15 cellular contexts compared by ENCODE assay signal in genomic region chr1:38941093-38941492, GRCh38. TPM values are rescaled to one million over a fixed set of nuclear protein-coding genes. Genes with fewer than 3 reads are reported as not detected.
DNase-seq lines count a peak whose midpoint lies in the region; ATAC-seq, FAIRE-seq and TF ChIP-seq lines count a peak whose summit lies in the region.
"Had no signal": no experiment of that assay in that cellular context is flagged by ENCODE, and none has a peak within 500 bp of the region (broad histone marks: within the 10 kb centered on the region; RNA-seq: fewer than 3 reads in every experiment).

No MANE protein-coding gene starts in this region.

- H2AK5ac ChIP-seq in IMR-90 (ENCODE audit: low read depth, low read length): no peak overlapping the region

- H3K27ac Mint-ChIP-seq in chondrocyte (ENCODE audit: unreplicated experiment): no peak overlapping the region
- H3K27ac Mint-ChIP-seq: activated CD4-positive, alpha-beta T cell treated with anti-CD3 and anti-CD28 coated beads for 36 hours had no signal

- no peak overlapping the region for H4K91ac ChIP-seq in IMR-90 (ENCODE audit: insufficient read depth, low read depth, low read length)

- no peaks in the 10 kb centered on the region; the same call in 1 of the 2 replicates for H3K9me1 ChIP-seq in IMR-90 (ENCODE audit: insufficient read depth, low read length)

- H3K4me3 Mint-ChIP-seq in chondrocyte (ENCODE audit: unreplicated experiment): no peak overlapping the region
- H3K4me3 Mint-ChIP-seq: activated CD4-positive, alpha-beta T cell treated with anti-CD3 and anti-CD28 coated beads for 36 hours had no signal

- POLR2A ChIA-PET in IMR-90 (lab: Charles Lee; ENCODE audit: unreplicated experiment) (no interaction called here), HepG2 (lab: Yijun Ruan, JAX) (interaction anchor here (1.1 kb wide), 1 partner anchor 85 kb away, joined by 3 read pairs; the partner anchor contains the start of gene NDUFS5)

- FAIRE-seq in HepG2 (lab: Jason Lieb, UNC): no peak
- FAIRE-seq: GM19239 had no signal

- no peaks in the 10 kb centered on the region for H3K9me3 Mint-ChIP-seq in chondrocyte (ENCODE audit: low read depth)

- H3K9ac ChIP-seq in IMR-90 (ENCODE audit: low read depth, low read length) (no peak overlapping the region; the same call in 1 of the 2 replicates), colonic mucosa (ENCODE audit: low read depth in 2 of 2, low read length in 2 of 2) (peak overlapping the region; percentile 68 to 89), HepG2 (ENCODE audit: insufficient read depth, low read depth, low read length) (peak overlapping the region; percentile 76)
- H3K9ac ChIP-seq: SK-N-SH had no signal

- H2BK120ac ChIP-seq in IMR-90 (ENCODE audit: low read depth, low read length): no peak overlapping the region

- H3K79me2 ChIP-seq in HepG2 (ENCODE audit: insufficient read depth, low read length): peaks cover 2% of the 10 kb centered on the region

- H4K5ac ChIP-seq in IMR-90 (ENCODE audit: low read depth, low read length): no peak overlapping the region

- no peak overlapping the region for H3K27ac ChIP-seq in IMR-90 (ENCODE audit: insufficient read depth, low read length)
- H3K27ac ChIP-seq in colonic mucosa: peak overlapping the region; percentile 80
- peak overlapping the region; percentile 72 for H3K27ac ChIP-seq in HepG2 (ENCODE audit: extremely low read length, insufficient read depth, low read length)
- peak overlapping the region; percentile 62 to 82 (median 76) for H3K27ac ChIP-seq in stomach

- no peak overlapping the region for H3K18ac ChIP-seq in IMR-90 (ENCODE audit: low read depth, low read length)

- DNase-seq in IMR-90: no peak
- DNase-seq in colonic mucosa: peak; percentile 53
- DNase-seq in HepG2 (ENCODE audit: low spot score): no peak
- DNase-seq in stomach: peak; percentile 32
- DNase-seq in NCI-H226: no peak
- DNase-seq in activated CD4-positive, alpha-beta T cell treated with anti-CD3 and anti-CD28 coated beads for 48 hours: no peak
- no peak for DNase-seq in HPDE6-E6E7 (ENCODE audit: extremely low spot score)
- DNase-seq in chondrocyte (ENCODE audit: low spot score): no peak
- DNase-seq: activated CD4-positive, alpha-beta T cell treated with anti-CD3 and anti-CD28 coated beads for 36 hours; activated naive CD4-positive, alpha-beta T cell; NCI-H526 had no signal

- H2BK20ac ChIP-seq in IMR-90 (ENCODE audit: low read depth, low read length): no peak overlapping the region

- no peak for TF ChIP-seq EP300 in HepG2 (IDR thresholded peaks at IDR 0.05; ENCODE audit: low read depth in 2 of 2, low read length in 2 of 2)
- TF ChIP-seq EP300 in HepG2 (CRISPR knock-in tag; IDR thresholded peaks at IDR 0.05; ENCODE audit: borderline replicate concordance): no peak
- TF ChIP-seq EP300 in stomach (IDR thresholded peaks at IDR 0.05): no peak

- peaks cover 2% of the 10 kb centered on the region for H3K4me1 Mint-ChIP-seq in chondrocyte (ENCODE audit: low read depth)
- H3K4me1 Mint-ChIP-seq: activated CD4-positive, alpha-beta T cell treated with anti-CD3 and anti-CD28 coated beads for 36 hours had no signal

- ATAC-seq in IMR-90 (ENCODE audit: low read depth): no peak
- peak; percentile 60 for ATAC-seq in HepG2
- ATAC-seq: activated CD4-positive, alpha-beta T cell treated with anti-CD3 and anti-CD28 coated beads for 36 hours; HCT116 had no signal

- peak overlapping the region; percentile 31 for H2AK9ac ChIP-seq in IMR-90 (replicated peaks; ENCODE audit: low read depth, low read length, poor library complexity)

- H3K27me3 ChIP-seq in IMR-90 (ENCODE audit: control insufficient read depth, insufficient read depth, low read length) (no peaks in the 10 kb centered on the region), colonic mucosa (no peaks in the 10 kb centered on the region), HepG2 (ENCODE audit: control insufficient read depth in 1 of 2, insufficient read depth in 2 of 2, low read length in 2 of 2) (no peaks in the 10 kb centered on the region; a peak in 1 of 5 replicates), stomach (no peaks in the 10 kb centered on the region)

- no CpG with 5 or more reads among the region's 4 CpGs for WGBS in IMR-90 (ENCODE audit: extremely low coverage in 2 of 2, insufficient read length in 1 of 2), 2 experiments
- WGBS in HepG2 (ENCODE audit: low lambda C conversion rate): 5% methylated on average over 4 of the region's 4 CpGs
- WGBS in stomach, 5 donors: 15 to 27% (median 24%) methylated on average over 4 of the region's 4 CpGs

- no peaks in the 10 kb centered on the region for H3K36me3 ChIP-seq in IMR-90 (ENCODE audit: control insufficient read depth, insufficient read depth, low read length)
- H3K36me3 ChIP-seq in colonic mucosa: no peaks in the 10 kb centered on the region
- no peaks in the 10 kb centered on the region for H3K36me3 ChIP-seq in HepG2 (replicated peaks in 1 of 2; ENCODE audit: control insufficient read depth in 1 of 2, insufficient read depth in 2 of 2, low read length in 2 of 2)
- H3K36me3 ChIP-seq in stomach: no peaks in the 10 kb centered on the region

- no peak overlapping the region for H3K56ac ChIP-seq in IMR-90 (ENCODE audit: extremely low read depth, insufficient read depth, low read length)

- H4K8ac ChIP-seq in IMR-90 (ENCODE audit: low read depth in 2 of 2, low read length in 2 of 2): peak overlapping the region in 1 of 2 experiments; percentile 52; a peak in 1 of 4 replicates

- H3K23ac ChIP-seq in IMR-90 (ENCODE audit: low read depth, low read length): no peak overlapping the region

- CTCF ChIA-PET in IMR-90 (lab: Yijun Ruan, JAX): interaction anchor here (1.0 kb wide), 1 partner anchor 12 kb away, joined by 3 read pairs; no protein-coding TSS in a partner anchor
- CTCF ChIA-PET in HepG2 (lab: Yijun Ruan, JAX; ENCODE audit: low intra/inter-chr PET ratio, low total read pairs): no interaction called here

- dilution Hi-C loops in IMR-90 (cut with HindIII; ENCODE audit: low sequenced_read_pairs, unreplicated experiment): no loop called here

- peak overlapping the region; percentile 28; the same call in 1 of the 2 replicates for H3K4me3 ChIP-seq in IMR-90 (ENCODE audit: insufficient read depth, low read depth, low read length)
- peak overlapping the region; percentile 47 for H3K4me3 ChIP-seq in colonic mucosa
- peak overlapping the region; percentile 56 to 81 (median 75) for H3K4me3 ChIP-seq in HepG2 (replicated peaks in 1 of 3; ENCODE audit: insufficient read depth in 1 of 3, low read depth in 2 of 3, low read length in 3 of 3)
- H3K4me3 ChIP-seq in stomach: peak overlapping the region; percentile 37 to 60 (median 48)

- H3K4ac ChIP-seq in IMR-90 (ENCODE audit: low read depth, low read length): no peak overlapping the region; the same call in 1 of the 2 replicates

- H2AFZ ChIP-seq in IMR-90 (replicated peaks; ENCODE audit: low read length, poor library complexity): peak overlapping the region; percentile 90
- peak overlapping the region; percentile 61 for H2AFZ ChIP-seq in HepG2 (ENCODE audit: low read length)

- H3K14ac ChIP-seq in IMR-90 (replicated peaks; ENCODE audit: low read depth, low read length): peak overlapping the region; percentile 41; the same call in 1 of the 2 replicates

- H2BK5ac ChIP-seq in IMR-90 (ENCODE audit: low read depth, low read length, poor library complexity, severe bottlenecking): no peak overlapping the region

- H3K9me3 ChIP-seq in IMR-90 (ENCODE audit: control insufficient read depth, insufficient read depth, low read length) (no peaks in the 10 kb centered on the region), colonic mucosa (no peaks in the 10 kb centered on the region), HepG2 (ENCODE audit: low read length) (no peaks in the 10 kb centered on the region), stomach (no peaks in the 10 kb centered on the region)
- H3K9me3 ChIP-seq: SK-N-SH had no signal

- TF ChIP-seq RAD21 in IMR-90 (IDR thresholded peaks at IDR 0.05; ENCODE audit: low read length) (no peak), HepG2 (CRISPR knock-in tag; IDR thresholded peaks at IDR 0.05) (no peak)

- TF ChIP-seq POLR2A in IMR-90 (IDR thresholded peaks at IDR 0.05; ENCODE audit: low read depth, low read length) (no peak), HepG2 (IDR thresholded peaks at IDR 0.05; ENCODE audit: insufficient read depth in 1 of 2, low read depth in 2 of 2, low read length in 2 of 2) (no peak), stomach (IDR thresholded peaks at IDR 0.05) (no peak)

- TF ChIP-seq CTCF in IMR-90 (conservative IDR thresholded peaks at IDR 0.05; ENCODE audit: low read depth, low read length) (no peak), colonic mucosa (IDR thresholded peaks at IDR 0.05) (no peak), HepG2 (CRISPR knock-in tag; IDR thresholded peaks at IDR 0.05) (no peak), stomach (IDR thresholded peaks at IDR 0.05) (no peak), chondrocyte (IDR thresholded peaks at IDR 0.05) (no peak)

- H3K36me3 Mint-ChIP-seq in chondrocyte (ENCODE audit: low read depth): peaks cover 1% of the 10 kb centered on the region

- in situ Hi-C loops in IMR-90 (cut with MboI; ENCODE audit: low sequenced_read_pairs): no loop called here
- in situ Hi-C loops in HepG2 (cut with HindIII; ENCODE audit: extremely low pct_ligation_motif_present, low pct_unique_long_range_greater_than_20kb): no loop called here

- H3K4me1 ChIP-seq in IMR-90 (ENCODE audit: control insufficient read depth, insufficient read depth, low read length): peaks cover 2% of the 10 kb centered on the region; the same call in 1 of the 2 replicates
- H3K4me1 ChIP-seq in colonic mucosa: no peaks in the 10 kb centered on the region
- peaks cover 80% of the 10 kb centered on the region for H3K4me1 ChIP-seq in HepG2 (ENCODE audit: insufficient read depth, low read length)
- peaks cover 3 to 19% (median 15%) of the 10 kb centered on the region in 4 donors for H3K4me1 ChIP-seq in stomach

- peak overlapping the region; percentile 51 for H3K4me2 ChIP-seq in IMR-90 (ENCODE audit: low read depth, low read length)
- H3K4me2 ChIP-seq in HepG2 (ENCODE audit: low read depth, low read length): peak overlapping the region; percentile 83
- H3K4me2 ChIP-seq: SK-N-SH had no signal

- H3K79me1 ChIP-seq in IMR-90 (ENCODE audit: low read depth in 1 of 2, low read length in 2 of 2): no peaks in the 10 kb centered on the region

- H3K27me3 Mint-ChIP-seq in chondrocyte (ENCODE audit: low read depth): no peaks in the 10 kb centered on the region

- no TSS peak for BruUV-seq in IMR-90 (replicated peaks; lab: Mats Ljungman, UMichigan)
- no TSS peak for BruUV-seq in HepG2 (replicated peaks; lab: Mats Ljungman, UMichigan)

- H2BK15ac ChIP-seq in IMR-90 (ENCODE audit: low read depth, low read length): no peak overlapping the region

- intact Hi-C loops in IMR-90 (cut with micrococcal nuclease) (no loop called here), colonic mucosa (cut with DNase I) (no loop called here), HepG2 (cut with micrococcal nuclease; ENCODE audit: unreplicated experiment) (loop anchor here (2.0 kb wide), 2 partner anchors 28 to 86 kb away; partner anchors contain the start of gene NDUFS5), stomach (cut with DNase I; ENCODE audit: low total_unique reads) (no loop called here)

- H4K20me1 ChIP-seq in IMR-90 (ENCODE audit: insufficient read depth, low read length): no peaks in the 10 kb centered on the region
- H4K20me1 ChIP-seq in HepG2 (ENCODE audit: insufficient read depth, low read length): no peaks in the 10 kb centered on the region

RNA-seq across cellular contexts. Expression of gene RHBDL2, which starts 0.5 kb away (rescaled TPM):
- total RNA-seq in IMR-90 (2012; rRNA removed): 0.28 and 0.36 TPM in 2 replicates
- polyA plus RNA-seq in IMR-90 (2012; rRNA removed): 0.30 and 0.38 TPM in 2 replicates
- 0.05 and 0.11 TPM in 2 replicates for polyA plus RNA-seq in IMR-90 (2012; cell fraction: cytosol; rRNA removed)
- polyA plus RNA-seq in IMR-90 (2012; cell fraction: nucleus; rRNA removed; ENCODE audit: low replicate concordance): 0.17 and 0.41 TPM in 2 replicates
- 10 to 100 TPM; 42.5 to 46.7 TPM for total RNA-seq in colonic mucosa
- 3.4 and 5.4 TPM in 2 replicates for total RNA-seq in HepG2 (2016; rRNA removed; fragmentation: Illumina TruSeq; extraction: Trizol)
- 1.3 and 2.6 TPM in 2 replicates for total RNA-seq in HepG2 (2016; cell fraction: cytosol; rRNA removed; fragmentation: Illumina TruSeq; extraction: Trizol; ENCODE audit: low read depth)
- total RNA-seq in HepG2 (2016; cell fraction: insoluble cytoplasmic fraction; rRNA removed; fragmentation: Illumina TruSeq; extraction: Trizol): 4.7 and 6.2 TPM in 2 replicates
- 2.2 and 3.0 TPM in 2 replicates for total RNA-seq in HepG2 (2016; cell fraction: membrane; rRNA removed; fragmentation: Illumina TruSeq; extraction: Trizol)
- total RNA-seq in HepG2 (2016; cell fraction: nucleus; rRNA removed; fragmentation: Illumina TruSeq; extraction: Trizol): 5.1 TPM in 2 replicates
- polyA plus RNA-seq in HepG2 (2011; rRNA removed): 1.6 and 3.3 TPM in 2 replicates
- 2.0 and 2.4 TPM in 2 replicates for polyA plus RNA-seq in HepG2 (2011; cell fraction: cytosol; rRNA removed)
- 0.93 and 1.8 TPM in 2 replicates for polyA plus RNA-seq in HepG2 (2011; cell fraction: nucleus; rRNA removed)
- 3.0 and 9.6 TPM in 2 replicates for polyA plus RNA-seq in HepG2 (2012)
- polyA plus RNA-seq in HepG2 (2016; cell fraction: cytosol; fragmentation: Illumina TruSeq; extraction: Trizol; ENCODE audit: low read depth): 1.1 and 1.2 TPM in 2 replicates
- polyA plus RNA-seq in HepG2 (2016; cell fraction: insoluble cytoplasmic fraction; fragmentation: Illumina TruSeq; extraction: Trizol; ENCODE audit: low read depth): 2.6 and 4.0 TPM in 2 replicates
- 1.4 and 2.6 TPM in 2 replicates for polyA plus RNA-seq in HepG2 (2016; cell fraction: membrane; fragmentation: Illumina TruSeq; extraction: Trizol; ENCODE audit: low read depth)
- polyA plus RNA-seq in HepG2 (2016; cell fraction: nucleus; fragmentation: Illumina TruSeq; extraction: Trizol; ENCODE audit: insufficient read depth, low read depth): 4.2 and 5.7 TPM in 2 replicates
- 0.96 and 1.6 TPM in 2 replicates for polyA minus RNA-seq in HepG2 (2011; rRNA and poly(A)+ RNA removed; ENCODE audit: low replicate concordance)
- polyA minus RNA-seq in HepG2 (2011; cell fraction: cytosol; rRNA and poly(A)+ RNA removed): 0.62 and 1.4 TPM in 2 replicates
- polyA minus RNA-seq in HepG2 (2011; cell fraction: nucleus; rRNA and poly(A)+ RNA removed): 1.9 and 2.2 TPM in 2 replicates
- 10 to 100 TPM in 2 of 5 donors, 1 to 10 TPM in 1, not detected in 2; 9.0 to 24.9 (median 14.5) TPM for total RNA-seq in stomach
- polyA plus RNA-seq in stomach: 1 to 10 TPM; 4.3 to 9.3 (median 4.5) TPM
- total RNA-seq in chondrocyte: not detected in 3 replicates
- total RNA-seq: activated CD4-positive, alpha-beta T cell treated with anti-CD3 and anti-CD28 coated beads for 36 hours had no signal
- polyA plus RNA-seq: neural cell had no signal

RNA-seq across cellular contexts. Expression of gene AKIRIN1, which starts 50.0 kb away (rescaled TPM):
- 42.5 and 63.9 TPM in 2 replicates for total RNA-seq in IMR-90 (2012; rRNA removed)
- 37.7 and 44.2 TPM in 2 replicates for polyA plus RNA-seq in IMR-90 (2012; rRNA removed)
- polyA plus RNA-seq in IMR-90 (2012; cell fraction: cytosol; rRNA removed): 16.8 and 21.1 TPM in 2 replicates
- polyA plus RNA-seq in IMR-90 (2012; cell fraction: nucleus; rRNA removed; ENCODE audit: low replicate concordance): 8.1 and 24.7 TPM in 2 replicates
- total RNA-seq in colonic mucosa: 10 to 100 TPM; 48.0 to 70.2 TPM
- total RNA-seq in HepG2 (2016; rRNA removed; fragmentation: Illumina TruSeq; extraction: Trizol): 123 and 154 TPM in 2 replicates
- 24.4 and 26.4 TPM in 2 replicates for total RNA-seq in HepG2 (2016; cell fraction: cytosol; rRNA removed; fragmentation: Illumina TruSeq; extraction: Trizol; ENCODE audit: low read depth)
- 126 and 150 TPM in 2 replicates for total RNA-seq in HepG2 (2016; cell fraction: insoluble cytoplasmic fraction; rRNA removed; fragmentation: Illumina TruSeq; extraction: Trizol)
- 114 and 115 TPM in 2 replicates for total RNA-seq in HepG2 (2016; cell fraction: membrane; rRNA removed; fragmentation: Illumina TruSeq; extraction: Trizol)
- 46.8 and 56.0 TPM in 2 replicates for total RNA-seq in HepG2 (2016; cell fraction: nucleus; rRNA removed; fragmentation: Illumina TruSeq; extraction: Trizol)
- polyA plus RNA-seq in HepG2 (2011; rRNA removed): 96.9 and 157 TPM in 2 replicates
- 64.0 and 81.1 TPM in 2 replicates for polyA plus RNA-seq in HepG2 (2011; cell fraction: cytosol; rRNA removed)
- polyA plus RNA-seq in HepG2 (2011; cell fraction: nucleus; rRNA removed): 22.4 and 29.1 TPM in 2 replicates
- polyA plus RNA-seq in HepG2 (2012): 67.2 and 119 TPM in 2 replicates
- polyA plus RNA-seq in HepG2 (2016; cell fraction: cytosol; fragmentation: Illumina TruSeq; extraction: Trizol; ENCODE audit: low read depth): 23.9 and 25.7 TPM in 2 replicates
- polyA plus RNA-seq in HepG2 (2016; cell fraction: insoluble cytoplasmic fraction; fragmentation: Illumina TruSeq; extraction: Trizol; ENCODE audit: low read depth): 197 and 205 TPM in 2 replicates
- polyA plus RNA-seq in HepG2 (2016; cell fraction: membrane; fragmentation: Illumina TruSeq; extraction: Trizol; ENCODE audit: low read depth): 80.1 and 84.0 TPM in 2 replicates
- 102 and 107 TPM in 2 replicates for polyA plus RNA-seq in HepG2 (2016; cell fraction: nucleus; fragmentation: Illumina TruSeq; extraction: Trizol; ENCODE audit: insufficient read depth, low read depth)
- 35.3 and 43.0 TPM in 2 replicates for polyA minus RNA-seq in HepG2 (2011; rRNA and poly(A)+ RNA removed; ENCODE audit: low replicate concordance)
- polyA minus RNA-seq in HepG2 (2011; cell fraction: cytosol; rRNA and poly(A)+ RNA removed): 63.2 and 68.3 TPM in 2 replicates
- polyA minus RNA-seq in HepG2 (2011; cell fraction: nucleus; rRNA and poly(A)+ RNA removed): 32.2 and 33.9 TPM in 2 replicates
- total RNA-seq in stomach: 100 to 1,000 TPM in 1 of 5 donors, 10 to 100 TPM in 4; 25.1 to 134 (median 48.1) TPM
- polyA plus RNA-seq in stomach: 10 to 100 TPM; 14.8 to 35.6 (median 28.5) TPM
- 39.3 to 55.2 TPM (median 51.9 TPM) in 3 replicates for total RNA-seq in chondrocyte

RNA-seq across cellular contexts. Expression of gene GJA9, which starts 59.7 kb away (rescaled TPM):
- total RNA-seq in IMR-90 (2012; rRNA removed): not detected in 2 replicates
- polyA plus RNA-seq in IMR-90 (2012; rRNA removed): not detected in 2 replicates
- polyA plus RNA-seq in IMR-90 (2012; cell fraction: cytosol; rRNA removed): not detected in 2 replicates
- not detected in 2 replicates for polyA plus RNA-seq in IMR-90 (2012; cell fraction: nucleus; rRNA removed; ENCODE audit: low replicate concordance)
- total RNA-seq in colonic mucosa: 1 to 10 TPM in 1 of 2 donors, under 1 TPM in 1; 0.88 to 1.7 TPM
- 0.13 and 0.14 TPM in 2 replicates for total RNA-seq in HepG2 (2016; rRNA removed; fragmentation: Illumina TruSeq; extraction: Trizol)
- not detected in 2 replicates for total RNA-seq in HepG2 (2016; cell fraction: cytosol; rRNA removed; fragmentation: Illumina TruSeq; extraction: Trizol; ENCODE audit: low read depth)
- 0.17 and 0.22 TPM in 2 replicates for total RNA-seq in HepG2 (2016; cell fraction: insoluble cytoplasmic fraction; rRNA removed; fragmentation: Illumina TruSeq; extraction: Trizol)
- 0.09 and 0.10 TPM in 2 replicates for total RNA-seq in HepG2 (2016; cell fraction: membrane; rRNA removed; fragmentation: Illumina TruSeq; extraction: Trizol)
- total RNA-seq in HepG2 (2016; cell fraction: nucleus; rRNA removed; fragmentation: Illumina TruSeq; extraction: Trizol): 0.28 TPM in 1 of 2 replicates, not detected in the other
- 0.08 TPM in 1 of 2 replicates, not detected in the other for polyA plus RNA-seq in HepG2 (2011; rRNA removed)
- polyA plus RNA-seq in HepG2 (2011; cell fraction: cytosol; rRNA removed): 0.03 and 0.06 TPM in 2 replicates
- not detected in 2 replicates for polyA plus RNA-seq in HepG2 (2011; cell fraction: nucleus; rRNA removed)
- 0.15 TPM in 1 of 2 replicates, not detected in the other for polyA plus RNA-seq in HepG2 (2012)
- polyA plus RNA-seq in HepG2 (2016; cell fraction: cytosol; fragmentation: Illumina TruSeq; extraction: Trizol; ENCODE audit: low read depth): not detected in 2 replicates
- polyA plus RNA-seq in HepG2 (2016; cell fraction: insoluble cytoplasmic fraction; fragmentation: Illumina TruSeq; extraction: Trizol; ENCODE audit: low read depth): 0.13 and 0.21 TPM in 2 replicates
- polyA plus RNA-seq in HepG2 (2016; cell fraction: membrane; fragmentation: Illumina TruSeq; extraction: Trizol; ENCODE audit: low read depth): not detected in 2 replicates
- polyA plus RNA-seq in HepG2 (2016; cell fraction: nucleus; fragmentation: Illumina TruSeq; extraction: Trizol; ENCODE audit: insufficient read depth, low read depth): 0.56 TPM in 1 of 2 replicates, not detected in the other
- not detected in 2 replicates for polyA minus RNA-seq in HepG2 (2011; rRNA and poly(A)+ RNA removed; ENCODE audit: low replicate concordance)
- not detected in 2 replicates for polyA minus RNA-seq in HepG2 (2011; cell fraction: cytosol; rRNA and poly(A)+ RNA removed)
- 0.39 TPM in 1 of 2 replicates, not detected in the other for polyA minus RNA-seq in HepG2 (2011; cell fraction: nucleus; rRNA and poly(A)+ RNA removed)
- total RNA-seq in stomach: under 1 TPM in 1 of 5 donors, not detected in 4; 0.73 TPM
- under 1 TPM in 1 of 3 donors, not detected in 2; 0.25 TPM for polyA plus RNA-seq in stomach
- not detected in 3 replicates for total RNA-seq in chondrocyte
- total RNA-seq: activated CD4-positive, alpha-beta T cell treated with anti-CD3 and anti-CD28 coated beads for 36 hours had no signal
- polyA plus RNA-seq: neural cell, SK-N-SH had no signal

Comparison
In these comparisons a context has a peak if more than half of its experiments do, and no peak if none do; other contexts are left out.
1. DNase-seq: peak in colonic mucosa (single experiment) and stomach (single experiment); none in IMR-90 (single experiment), HepG2 (single experiment), NCI-H226 (single experiment), activated CD4-positive, alpha-beta T cell treated with anti-CD3 and anti-CD28 coated beads for 48 hours (single experiment), HPDE6-E6E7 (single experiment) and chondrocyte (single experiment).
2. Peak in every context shown above with its lines, with median percentiles within 50 percentile points of each other: H3K4me3 ChIP-seq.